In genomic region chr6:156164701-156165454, GRCh38 we compare ENCODE assay signal across 28 cellular contexts.
A peak's percentile ranks its signal among the peaks of the same experiment; 100 is the strongest.
DNase-seq lines count a peak whose midpoint lies in the region; ATAC-seq and TF ChIP-seq lines count a peak whose summit lies in the region.
"Had no signal": no experiment of that assay in that cellular context is flagged by ENCODE, and none has a peak within 500 bp of the region (broad histone marks: within the 10 kb centered on the region; RNA-seq: fewer than 3 reads in every experiment).

No MANE protein-coding gene starts in this region.

- H3K36me3 ChIP-seq in PC-3 (ENCODE audit: low read depth, low read length) (no peaks in the 10 kb centered on the region), vagina (no peaks in the 10 kb centered on the region)
- H3K36me3 ChIP-seq: heart right ventricle, thoracic aorta had no signal

- ATAC-seq in PC-3 = no peak
- ATAC-seq: effector memory CD8-positive, alpha-beta T cell; heart right ventricle had no signal

- H3K9me2 ChIP-seq in PC-3 (replicated peaks; ENCODE audit: low read length) = no peaks in the 10 kb centered on the region

- TF ChIP-seq CTCF in PC-3 (conservative IDR thresholded peaks at IDR 0.05; ENCODE audit: low read depth, low read length) (no peak), vagina (IDR thresholded peaks at IDR 0.05) (no peak)

- H3K4me1 ChIP-seq in PC-3 (ENCODE audit: insufficient read depth, low read length) (no peaks in the 10 kb centered on the region), vagina (peaks cover 32% of the 10 kb centered on the region)

- peak; percentile 7 for DNase-seq in activated naive CD4-positive, alpha-beta T cell treated with anti-CD3 and anti-CD28 coated beads for 36 hours
- DNase-seq in activated naive CD4-positive, alpha-beta T cell treated with anti-CD3 and anti-CD28 coated beads, Interleukin-2, amount 50 U/mL, for 16 hours = no peak
- DNase-seq in PC-3 (peak; percentile 19), kidney glomerular epithelial cell (lab: John Stamatoyannopoulos, UW) (peak; percentile 2), vagina (ENCODE audit: extremely low spot score in 2 of 2) (no peak), SHP77 treated with DMSO at 0.1 percent for 48 hours (lab: John Stamatoyannopoulos, UW) (no peak), NCI-H146 treated with DMSO at 0.1 percent for 48 hours (lab: John Stamatoyannopoulos, UW; ENCODE audit: unreplicated experiment) (no peak)
- DNase-seq in stimulated activated CD4-positive, alpha-beta T cell treated with anti-CD3 and anti-CD28 coated beads, Interleukin-15, amount 100 ng/mL, for 24 hours = no peak
- DNase-seq: activated CD4-positive, alpha-beta T cell treated with anti-CD3 and anti-CD28 coated beads for 4 hours; activated gamma-delta T cell; activated T-cell treated with anti-CD3 and anti-CD28 coated beads, Interleukin-2, amount 50 U/mL, for 24 hours; caudate nucleus; effector memory CD8-positive, alpha-beta T cell; EL; foreskin fibroblast; GM23248; heart right ventricle; HFFc6; Kasumi-1; kidney; NCI-H187; nephron progenitor cell; Right ventricle myocardium superior; stimulated activated naive CD4-positive, alpha-beta T cell; T-helper 9 cell had no signal

- H3K4me2 ChIP-seq in PC-3 (ENCODE audit: low read length) = no peak overlapping the region

- no peak overlapping the region for H3K27ac ChIP-seq in PC-3 (ENCODE audit: low read length)
- H3K27ac ChIP-seq in vagina = peak overlapping the region; percentile 34
- H3K27ac ChIP-seq: GM23248, thoracic aorta, VCaP had no signal

- POLR2A ChIA-PET in PC-3 (lab: Charles Lee; ENCODE audit: unreplicated experiment) = no interaction called here

- H3K27ac Mint-ChIP-seq in activated naive CD4-positive, alpha-beta T cell treated with anti-CD3 and anti-CD28 coated beads for 36 hours = no peak overlapping the region
- H3K27ac Mint-ChIP-seq: activated T-cell treated with anti-CD3 and anti-CD28 coated beads, Interleukin-2, amount 50 U/mL, for 24 hours; effector memory CD8-positive, alpha-beta T cell; HFFc6; nephron progenitor cell had no signal

- no peaks in the 10 kb centered on the region for H4K20me1 ChIP-seq in PC-3 (ENCODE audit: low read length)

- H3K27me3 ChIP-seq in PC-3 (ENCODE audit: low read length) (no peaks in the 10 kb centered on the region), vagina (no peaks in the 10 kb centered on the region)
- H3K27me3 ChIP-seq: heart right ventricle had no signal

- H3K9me3 Mint-ChIP-seq in activated naive CD4-positive, alpha-beta T cell treated with anti-CD3 and anti-CD28 coated beads for 36 hours = no peaks in the 10 kb centered on the region
- H3K9me3 Mint-ChIP-seq: activated T-cell treated with anti-CD3 and anti-CD28 coated beads, Interleukin-2, amount 50 U/mL, for 24 hours; effector memory CD8-positive, alpha-beta T cell; HFFc6; nephron progenitor cell had no signal

- intact Hi-C loops in activated naive CD4-positive, alpha-beta T cell treated with anti-CD3 and anti-CD28 coated beads for 36 hours (cut with micrococcal nuclease) = no loop called here
- intact Hi-C loops in PC-3 (cut with micrococcal nuclease) = no loop called here
- intact Hi-C loops in vagina (cut with DNase I) = no loop called here

- H3F3A ChIP-seq in PC-3 (ENCODE audit: low read length, unreplicated experiment) = no peaks in the 10 kb centered on the region

- no peaks in the 10 kb centered on the region for H3K79me2 ChIP-seq in PC-3 (ENCODE audit: low read length)

- no peaks in the 10 kb centered on the region for H3K27me3 Mint-ChIP-seq in activated naive CD4-positive, alpha-beta T cell treated with anti-CD3 and anti-CD28 coated beads for 36 hours (ENCODE audit: low read depth)
- H3K27me3 Mint-ChIP-seq: activated T-cell treated with anti-CD3 and anti-CD28 coated beads, Interleukin-2, amount 50 U/mL, for 24 hours had no signal

- CTCF ChIA-PET in activated naive CD4-positive, alpha-beta T cell treated with anti-CD3 and anti-CD28 coated beads for 36 hours (lab: Charles Lee) = no interaction called here
- CTCF ChIA-PET in PC-3 (lab: Charles Lee) = no interaction called here

- H3K4me3 ChIP-seq in PC-3 (ENCODE audit: low read length) (no peak overlapping the region), vagina (no peak overlapping the region)
- H3K4me3 ChIP-seq: coronary artery, GM23248, heart right ventricle, thoracic aorta had no signal

- H3K4me3 Mint-ChIP-seq in activated naive CD4-positive, alpha-beta T cell treated with anti-CD3 and anti-CD28 coated beads for 36 hours = no peak overlapping the region
- H3K4me3 Mint-ChIP-seq: activated T-cell treated with anti-CD3 and anti-CD28 coated beads, Interleukin-2, amount 50 U/mL, for 24 hours; effector memory CD8-positive, alpha-beta T cell; HFFc6; nephron progenitor cell had no signal

- no peak overlapping the region for H3K9ac ChIP-seq in PC-3 (ENCODE audit: low read length)
- H3K9ac ChIP-seq: GM23248 had no signal

- TF ChIP-seq POLR2A in vagina (IDR thresholded peaks at IDR 0.05) = no peak

- H3K4me1 Mint-ChIP-seq in activated naive CD4-positive, alpha-beta T cell treated with anti-CD3 and anti-CD28 coated beads for 36 hours (ENCODE audit: low read depth) = peaks cover 39% of the 10 kb centered on the region
- H3K4me1 Mint-ChIP-seq: nephron progenitor cell had no signal

- no peaks in the 10 kb centered on the region for H3K9me3 ChIP-seq in PC-3 (ENCODE audit: low read length)
- no peaks in the 10 kb centered on the region for H3K9me3 ChIP-seq in vagina
- H3K9me3 ChIP-seq: heart right ventricle, thoracic aorta had no signal

- H3K36me3 Mint-ChIP-seq in activated naive CD4-positive, alpha-beta T cell treated with anti-CD3 and anti-CD28 coated beads for 36 hours (ENCODE audit: low read depth) = no peaks in the 10 kb centered on the region

- no TSS peak for BruUV-seq in PC-3 (replicated peaks; lab: Mats Ljungman, UMichigan)

- no peak overlapping the region for H2AFZ ChIP-seq in PC-3 (ENCODE audit: low read length)
- H2AFZ ChIP-seq: GM23248 had no signal

Comparison
In these comparisons a context has a peak if more than half of its experiments do, and no peak if none do; other contexts are left out.
1. DNase-seq: peak in activated naive CD4-positive, alpha-beta T cell treated with anti-CD3 and anti-CD28 coated beads for 36 hours (single experiment), PC-3 (single experiment) and kidney glomerular epithelial cell (single experiment); none in activated naive CD4-positive, alpha-beta T cell treated with anti-CD3 and anti-CD28 coated beads, Interleukin-2, amount 50 U/mL, for 16 hours (single experiment), vagina (0 of 2), SHP77 treated with DMSO at 0.1 percent for 48 hours (single experiment), NCI-H146 treated with DMSO at 0.1 percent for 48 hours (single experiment) and stimulated activated CD4-positive, alpha-beta T cell treated with anti-CD3 and anti-CD28 coated beads, Interleukin-15, amount 100 ng/mL, for 24 hours (single experiment).